12 cellular contexts compared by ENCODE assay signal in genomic region chr20:31953749-31954148, GRCh38. TPM values are rescaled to one million over a fixed set of nuclear protein-coding genes. Genes with fewer than 3 reads are reported as not detected.
"Had no signal": no experiment of that assay in that cellular context is flagged by ENCODE, and none has a peak within 500 bp of the region (broad histone marks: within the 10 kb centered on the region; RNA-seq: fewer than 3 reads in every experiment).

No MANE protein-coding gene starts in this region.

- H3K4me2 ChIP-seq: GM23338 had no signal

- FAIRE-seq: H1, H54 had no signal

- H3K4me1 ChIP-seq: HAP-1 had no signal

- H2AFZ ChIP-seq: GM23248, GM23338 had no signal

- DNase-seq: GM23248, GOT3, H7, H9, HCEC 1CT, HFFc6 had no signal

- H3K27ac ChIP-seq: GM23248 had no signal

- ATAC-seq: GM23338, HCT116 had no signal

- H3K9me3 ChIP-seq: HAP-1 had no signal

- H3K4me3 ChIP-seq: GM23248, GM23338, HAP-1 had no signal

- H3K9ac ChIP-seq: GM23248 had no signal

RNA-seq across cellular contexts. Expression of gene XKR7, which starts 14.2 kb away (rescaled TPM):
- total RNA-seq: GM23248, H4, HFFc6 had no signal
- polyA plus RNA-seq: GM23248 had no signal

RNA-seq across cellular contexts. Expression of gene CCM2L, which starts 56.5 kb away (rescaled TPM):
- total RNA-seq: GM23248, HFFc6 had no signal
- polyA plus RNA-seq: GM23248 had no signal
